11 cellular contexts compared by ENCODE assay signal in the genomic region with DNA sequence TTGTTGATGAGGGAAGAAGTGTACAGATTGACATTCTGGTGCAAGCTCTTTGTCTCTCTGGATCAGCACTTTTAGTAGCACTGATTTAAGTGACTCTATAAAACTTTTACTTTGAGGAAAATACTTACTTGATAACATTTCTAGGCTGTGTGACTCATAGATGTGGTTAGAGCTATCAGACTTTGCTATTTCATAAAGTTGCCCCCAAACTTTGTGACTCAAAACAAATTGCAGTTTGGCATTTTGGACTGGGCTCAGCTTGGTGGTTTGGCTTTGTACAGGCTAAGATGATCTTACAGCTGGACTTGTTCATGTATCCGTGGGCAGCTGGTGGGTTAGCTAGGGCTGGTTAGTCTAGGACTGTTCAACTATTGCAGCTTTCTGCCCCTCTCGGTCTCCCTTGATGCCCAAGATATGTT. TPM values are rescaled to one million over a fixed set of nuclear protein-coding genes. Genes with fewer than 3 reads are reported as not detected.
DNase-seq lines count a peak whose midpoint lies in the region; ATAC-seq and TF ChIP-seq lines count a peak whose summit lies in the region.
"Had no signal": no experiment of that assay in that cellular context is flagged by ENCODE, and none has a peak within 500 bp of the region (broad histone marks: within the 10 kb centered on the region; RNA-seq: fewer than 3 reads in every experiment).

No MANE protein-coding gene starts in this region.

- DNase-seq in AG20443 (ENCODE audit: low spot score) (peak; percentile 44), HK-2 (ENCODE audit: unreplicated experiment) (peak; percentile 48), iris pigment epithelial cell (ENCODE audit: low read depth) (peak; percentile 82), mesendoderm (no peak), mucosa of descending colon (no peak), left colon (no peak), UCSD-AML1 (lab: John Stamatoyannopoulos, UW; ENCODE audit: unreplicated experiment) (no peak)
- DNase-seq: NCI-H1105 treated with DMSO at 0.1 percent for 48 hours; stimulated activated CD4-positive, alpha-beta T cell treated with anti-CD3 and anti-CD28 coated beads, Interleukin-12 subunit alpha, Interleukin-12 subunit beta, amount 100 ng/mL, for 4 hours had no signal

- peaks cover 4% of the 10 kb centered on the region for H3K27me3 Mint-ChIP-seq in activated T-helper 17 cell treated with anti-CD3 and anti-CD28 coated beads, Interleukin-2, amount 50 U/mL, for 72 hours

- H3K27ac Mint-ChIP-seq in activated T-helper 17 cell treated with anti-CD3 and anti-CD28 coated beads, Interleukin-2, amount 50 U/mL, for 72 hours, result peak overlapping the region; percentile 60

- H3K36me3 Mint-ChIP-seq in activated T-helper 17 cell treated with anti-CD3 and anti-CD28 coated beads, Interleukin-2, amount 50 U/mL, for 72 hours (ENCODE audit: low read depth), result peaks cover 6% of the 10 kb centered on the region

- H3K4me1 Mint-ChIP-seq in activated T-helper 17 cell treated with anti-CD3 and anti-CD28 coated beads, Interleukin-2, amount 50 U/mL, for 72 hours, result peaks cover 25% of the 10 kb centered on the region

- H3K79me1 ChIP-seq in mesendoderm (ENCODE audit: low read length), result no peaks in the 10 kb centered on the region

- TF ChIP-seq CTCF in mucosa of descending colon (IDR thresholded peaks at IDR 0.05), result no peak

- H3K4me1 ChIP-seq in mesendoderm (ENCODE audit: control insufficient read depth, low read depth, low read length) (no peaks in the 10 kb centered on the region), mucosa of descending colon (ENCODE audit: low read depth) (no peaks in the 10 kb centered on the region)

- H3K4me3 Mint-ChIP-seq in activated T-helper 17 cell treated with anti-CD3 and anti-CD28 coated beads, Interleukin-2, amount 50 U/mL, for 72 hours, result peak overlapping the region; percentile 33

- no peak overlapping the region for H3K23ac ChIP-seq in mesendoderm (ENCODE audit: low read length)

- no peak overlapping the region for H3K18ac ChIP-seq in mesendoderm (ENCODE audit: low read length)

- intact Hi-C loops in mucosa of descending colon (cut with DNase I, micrococcal nuclease) (no loop called here), left colon (cut with DNase I, micrococcal nuclease) (no loop called here)

- ATAC-seq in activated T-helper 17 cell treated with anti-CD3 and anti-CD28 coated beads, Interleukin-2, amount 50 U/mL, for 72 hours (replicated peaks), result peak; percentile 72
- ATAC-seq in mucosa of descending colon (no peak), left colon (no peak)

- H4K8ac ChIP-seq in mesendoderm (ENCODE audit: low read depth, low read length), result no peak overlapping the region

- no CpG with 5 or more reads among the region's 2 CpGs for WGBS in mesendoderm (ENCODE audit: extremely low coverage, insufficient coverage, low lambda C conversion rate)

- no peak overlapping the region for H4K5ac ChIP-seq in mesendoderm (ENCODE audit: low read length)

- H3K4ac ChIP-seq in mesendoderm (ENCODE audit: low read depth, low read length), result no peak overlapping the region

- H3K4me3 ChIP-seq in mesendoderm (ENCODE audit: low read length) (no peak overlapping the region), mucosa of descending colon (no peak overlapping the region)
- H3K4me3 ChIP-seq: cardiac muscle cell had no signal

- no peak overlapping the region for H2BK5ac ChIP-seq in mesendoderm (ENCODE audit: low read length)

- H3K79me2 ChIP-seq in mesendoderm (ENCODE audit: control insufficient read depth, insufficient read depth, low read length), result no peaks in the 10 kb centered on the region

- H3K9me3 Mint-ChIP-seq in activated T-helper 17 cell treated with anti-CD3 and anti-CD28 coated beads, Interleukin-2, amount 50 U/mL, for 72 hours, result no peaks in the 10 kb centered on the region

- no peaks in the 10 kb centered on the region for H3K27me3 ChIP-seq in mesendoderm (ENCODE audit: insufficient read depth, low read length, poor library complexity)
- H3K27me3 ChIP-seq: cardiac muscle cell had no signal

- H2AK5ac ChIP-seq in mesendoderm (ENCODE audit: low read length), result no peak overlapping the region

- no peak overlapping the region for H3K27ac ChIP-seq in mesendoderm (ENCODE audit: low read depth, low read length)
- H3K27ac ChIP-seq: cardiac muscle cell had no signal

- H3K9ac ChIP-seq in mesendoderm (ENCODE audit: low read length), result no peak overlapping the region

- no peaks in the 10 kb centered on the region for H3K9me3 ChIP-seq in mucosa of descending colon

- H3K4me2 ChIP-seq in mesendoderm (ENCODE audit: low read length), result no peak overlapping the region

- no peak overlapping the region for H2BK120ac ChIP-seq in mesendoderm (ENCODE audit: low read depth, low read length)

- no peak overlapping the region for H2BK15ac ChIP-seq in mesendoderm (replicated peaks; ENCODE audit: low read depth)

- H3K36me3 ChIP-seq in mesendoderm (ENCODE audit: control insufficient read depth, insufficient read depth, low read length) (no peaks in the 10 kb centered on the region), mucosa of descending colon (ENCODE audit: low read depth) (no peaks in the 10 kb centered on the region)
- H3K36me3 ChIP-seq: cardiac muscle cell had no signal

- H3K56ac ChIP-seq in mesendoderm (ENCODE audit: low read length), result no peak overlapping the region

RNA-seq across cellular contexts. Expression of a gene that starts 42.1 kb away (rescaled TPM):
- 100 to 1,000 TPM; 280 to 311 TPM for total RNA-seq in activated T-helper 17 cell treated with anti-CD3 and anti-CD28 coated beads, Interleukin-2, amount 50 U/mL, for 72 hours
- polyA plus RNA-seq in mesendoderm (2013, experiment 1 of 2), result 41.6 TPM
- 41.3 TPM for polyA plus RNA-seq in mesendoderm (2013, experiment 2 of 2)
- total RNA-seq in mucosa of descending colon, result 10 to 100 TPM; 49.8 to 91.9 (median 77.0) TPM
- 10 to 100 TPM; 51.3 to 63.3 TPM for total RNA-seq in left colon

Comparison
In these comparisons a context has a peak if more than half of its experiments do, and no peak if none do; other contexts are left out.
1. DNase-seq: peak in AG20443 (single experiment), HK-2 (single experiment) and iris pigment epithelial cell (single experiment); none in mesendoderm (single experiment), mucosa of descending colon (0 of 3), left colon (0 of 2) and UCSD-AML1 (single experiment).